In genomic region chr14:91755560-91755959, GRCh38 we compare ENCODE assay signal across 13 cellular contexts. TPM values are rescaled to one million over a fixed set of nuclear protein-coding genes. Genes with fewer than 3 reads are reported as not detected.
DNase-seq lines count a peak whose midpoint lies in the region; ATAC-seq, FAIRE-seq and TF ChIP-seq lines count a peak whose summit lies in the region.
"Had no signal": no experiment of that assay in that cellular context is flagged by ENCODE, and none has a peak within 500 bp of the region (broad histone marks: within the 10 kb centered on the region; RNA-seq: fewer than 3 reads in every experiment).

No MANE protein-coding gene starts in this region.

- DNase-seq in HS-5 (ENCODE audit: low read depth), result peak; percentile 29
- peak; percentile 12 for DNase-seq in astrocyte (ENCODE audit: low read depth)
- peak; percentile 32 for DNase-seq in glomerular visceral epithelial cell (ENCODE audit: extremely low spot score)
- DNase-seq in gastrocnemius medialis, result no peak
- no peak for DNase-seq in ovary
- DNase-seq in NCI-H1048 (lab: John Stamatoyannopoulos, UW), result no peak
- DNase-seq in GM03348 (ENCODE audit: low spot score), result no peak
- DNase-seq: activated CD4-positive, alpha-beta T cell treated with anti-CD3 and anti-CD28 coated beads for 1 hour; cerebellar nuclear complex; DMS 273 treated with DMSO at 0.1 percent for 48 hours; NCI-H526 had no signal

- TF ChIP-seq CTCF in astrocyte (IDR thresholded peaks at IDR 0.05; ENCODE audit: insufficient read depth, low read depth, low read length) (no peak), gastrocnemius medialis (IDR thresholded peaks at IDR 0.05 in 4 of 5, conservative IDR thresholded peaks at IDR 0.05 in 1 of 5) (no peak), ovary (IDR thresholded peaks at IDR 0.05) (no peak)

- H3K9me3 ChIP-seq in astrocyte (ENCODE audit: insufficient read depth, low read depth, low read length) (peaks cover 6% of the 10 kb centered on the region), gastrocnemius medialis (no peaks in the 10 kb centered on the region), ovary (no peaks in the 10 kb centered on the region)
- H3K9me3 ChIP-seq: SJSA1 had no signal

- H3K4me1 Mint-ChIP-seq in astrocyte (ENCODE audit: low read depth, unreplicated experiment), result peaks cover 9% of the 10 kb centered on the region
- H3K4me1 Mint-ChIP-seq: activated T-helper 17 cell treated with anti-CD3 and anti-CD28 coated beads, Interleukin-2, amount 50 U/mL, for 72 hours had no signal

- TF ChIP-seq EP300 in ovary (IDR thresholded peaks at IDR 0.05), result no peak

- H4K20me1 ChIP-seq in astrocyte (ENCODE audit: insufficient read depth, low read length), result no peaks in the 10 kb centered on the region

- H3K27ac ChIP-seq in astrocyte (ENCODE audit: low read depth, low read length) (no peak overlapping the region), gastrocnemius medialis (peak overlapping the region in 3 of 4 donors; percentile 20 to 69 (median 54)), ovary (no peak overlapping the region)
- H3K27ac ChIP-seq: SJSA1 had no signal

- no peak overlapping the region for H3K9ac ChIP-seq in astrocyte (ENCODE audit: low read length)

- H2AFZ ChIP-seq in astrocyte (ENCODE audit: low read depth, low read length), result no peak overlapping the region

- H3K4me1 ChIP-seq in astrocyte (ENCODE audit: insufficient read depth, low read length) (no peaks in the 10 kb centered on the region), gastrocnemius medialis (peaks cover 0 to 17% of the 10 kb centered on the region in 2 donors), ovary (ENCODE audit: insufficient read depth) (no peaks in the 10 kb centered on the region)
- H3K4me1 ChIP-seq: SJSA1 had no signal

- TF ChIP-seq POLR2A in gastrocnemius medialis (IDR thresholded peaks at IDR 0.05) (no peak), ovary (IDR thresholded peaks at IDR 0.05) (no peak)

- H3K27ac Mint-ChIP-seq in astrocyte (ENCODE audit: unreplicated experiment), result no peak overlapping the region
- H3K27ac Mint-ChIP-seq: activated T-helper 17 cell treated with anti-CD3 and anti-CD28 coated beads, Interleukin-2, amount 50 U/mL, for 72 hours had no signal

- no peaks in the 10 kb centered on the region for H3K36me3 Mint-ChIP-seq in astrocyte (ENCODE audit: low read depth, unreplicated experiment)

- in situ Hi-C loops in gastrocnemius medialis (cut with MboI; ENCODE audit: low sequenced_read_pairs in 4 of 4), result no loop called here

- no peaks in the 10 kb centered on the region for H3K27me3 Mint-ChIP-seq in astrocyte (ENCODE audit: low read depth, unreplicated experiment)
- H3K27me3 Mint-ChIP-seq: activated T-helper 17 cell treated with anti-CD3 and anti-CD28 coated beads, Interleukin-2, amount 50 U/mL, for 72 hours had no signal

- 40 to 51% (median 45%) methylated on average over 3 of the region's 3 CpGs for WGBS in ovary, 3 donors

- H3K4me2 ChIP-seq in astrocyte (ENCODE audit: low read length), result no peak overlapping the region

- no peak overlapping the region for H3K4me3 Mint-ChIP-seq in astrocyte (ENCODE audit: unreplicated experiment)
- H3K4me3 Mint-ChIP-seq: activated T-helper 17 cell treated with anti-CD3 and anti-CD28 coated beads, Interleukin-2, amount 50 U/mL, for 72 hours had no signal

- no peaks in the 10 kb centered on the region for H3K79me2 ChIP-seq in astrocyte (ENCODE audit: insufficient read depth, low read length)

- H3K9me3 Mint-ChIP-seq in astrocyte (ENCODE audit: unreplicated experiment), result peaks cover 6% of the 10 kb centered on the region
- H3K9me3 Mint-ChIP-seq: activated T-helper 17 cell treated with anti-CD3 and anti-CD28 coated beads, Interleukin-2, amount 50 U/mL, for 72 hours had no signal

- no peak for FAIRE-seq in astrocyte (lab: Jason Lieb, UNC)

- intact Hi-C loops in gastrocnemius medialis (cut with DNase I; ENCODE audit: low total_unique reads) (no loop called here), ovary (cut with DNase I) (no loop called here)

- H3K36me3 ChIP-seq in astrocyte (ENCODE audit: insufficient read depth, low read length) (no peaks in the 10 kb centered on the region), gastrocnemius medialis (no peaks in the 10 kb centered on the region), ovary (no peaks in the 10 kb centered on the region)
- H3K36me3 ChIP-seq: SJSA1 had no signal

- H3K27me3 ChIP-seq in astrocyte (ENCODE audit: insufficient read depth, low read length) (no peaks in the 10 kb centered on the region), gastrocnemius medialis (no peaks in the 10 kb centered on the region), ovary (no peaks in the 10 kb centered on the region)
- H3K27me3 ChIP-seq: SJSA1 had no signal

- ATAC-seq in gastrocnemius medialis, result peak in 1 of 2 donors; percentile 58
- ATAC-seq: activated T-helper 17 cell treated with anti-CD3 and anti-CD28 coated beads, Interleukin-2, amount 50 U/mL, for 72 hours had no signal

- H3K4me3 ChIP-seq in astrocyte (ENCODE audit: insufficient read depth, low read depth, low read length) (no peak overlapping the region), gastrocnemius medialis (no peak overlapping the region), ovary (no peak overlapping the region)
- H3K4me3 ChIP-seq: SJSA1 had no signal

RNA-seq across cellular contexts. Expression of gene CATSPERB, which starts 23.7 kb away (rescaled TPM):
- total RNA-seq in astrocyte (0.11 TPM in 1 of 2 replicates, not detected in the other), gastrocnemius medialis (under 1 TPM in 2 of 4 donors, not detected in 2; 0.20 to 0.24 TPM), ovary (1 to 10 TPM in 1 of 7 donors, under 1 TPM in 5, not detected in 1; 0.28 to 2.5 (median 0.57) TPM)
- polyA plus RNA-seq in ovary, result under 1 TPM; 0.07 to 0.23 TPM
- total RNA-seq: SJSA1 had no signal

Comparison
In these comparisons a context has a peak if more than half of its experiments do, and no peak if none do; other contexts are left out.
1. DNase-seq: peak in HS-5 (single experiment), astrocyte (single experiment) and glomerular visceral epithelial cell (single experiment); none in gastrocnemius medialis (0 of 2), ovary (0 of 5), NCI-H1048 (single experiment) and GM03348 (single experiment).
2. H3K27ac ChIP-seq: peak in gastrocnemius medialis (3 of 4); none in astrocyte (single experiment) and ovary (0 of 2).